9 cellular contexts compared by ENCODE assay signal in the genomic region with DNA sequence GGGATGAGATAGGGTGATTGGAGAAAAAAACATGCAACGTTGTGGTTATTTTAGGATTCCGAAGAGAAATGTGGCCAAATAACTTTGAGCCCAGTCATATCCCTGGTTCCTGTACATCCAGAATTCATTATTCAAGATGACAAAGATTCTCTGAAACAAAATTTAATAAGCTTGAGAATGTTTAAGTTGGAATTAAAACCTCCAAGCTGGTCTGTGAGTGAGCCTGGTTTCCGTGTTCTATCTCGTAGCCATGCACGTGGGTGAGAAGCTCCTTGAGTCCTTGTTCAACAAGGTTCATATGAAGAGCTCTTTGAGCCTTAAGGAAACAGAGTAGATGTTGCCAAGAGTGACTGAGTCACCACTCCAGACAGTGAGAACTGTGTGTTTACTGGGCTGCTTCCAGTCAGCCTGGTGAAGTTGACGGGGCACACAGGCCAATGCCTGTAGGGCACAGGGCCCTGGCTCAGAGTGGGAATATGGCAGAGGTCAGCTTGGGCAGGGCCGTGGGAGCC.
DNase-seq lines count a peak whose midpoint lies in the region; ATAC-seq and TF ChIP-seq lines count a peak whose summit lies in the region.
"Had no signal": no experiment of that assay in that cellular context is flagged by ENCODE, and none has a peak within 500 bp of the region (broad histone marks: within the 10 kb centered on the region; RNA-seq: fewer than 3 reads in every experiment).

No MANE protein-coding gene starts in this region.

- H3K9me3 ChIP-seq in RWPE2 (ENCODE audit: severe bottlenecking), result no peaks in the 10 kb centered on the region

- H3K4me1 ChIP-seq in RWPE2 (ENCODE audit: insufficient read depth, poor library complexity, severe bottlenecking) (peaks cover 17% of the 10 kb centered on the region), rectal smooth muscle tissue (ENCODE audit: control insufficient read depth, insufficient read depth, low read length) (peaks cover 25% of the 10 kb centered on the region)

- H3K36me3 ChIP-seq in RWPE2 (ENCODE audit: low read depth), result no peaks in the 10 kb centered on the region
- no peaks in the 10 kb centered on the region for H3K36me3 ChIP-seq in rectal smooth muscle tissue (ENCODE audit: control insufficient read depth, insufficient read depth, low read length)

- H3K27ac ChIP-seq in RWPE2 (ENCODE audit: poor library complexity, severe bottlenecking) (peak overlapping the region; percentile 71), rectal smooth muscle tissue (ENCODE audit: low read depth, low read length) (peak overlapping the region; percentile 65)
- H3K27ac ChIP-seq: SK-N-MC had no signal

- no peak overlapping the region for H3K9ac ChIP-seq in rectal smooth muscle tissue (ENCODE audit: low read length)

- H3K4me3 ChIP-seq in RWPE2 (ENCODE audit: severe bottlenecking) (no peak overlapping the region), rectal smooth muscle tissue (ENCODE audit: low read length) (no peak overlapping the region)
- H3K4me3 ChIP-seq: SK-N-MC had no signal

- DNase-seq in DMS53 treated with DMSO at 0.1 percent for 48 hours (lab: John Stamatoyannopoulos, UW; ENCODE audit: unreplicated experiment) (peak; percentile 94), RWPE2 (ENCODE audit: low spot score) (peak; percentile 73), fibroblast of peridontal ligament (ENCODE audit: extremely low read depth) (peak; percentile 97), NCI-H510A (lab: John Stamatoyannopoulos, UW) (no peak)
- DNase-seq in stimulated activated CD4-positive, alpha-beta T cell treated with anti-CD3 and anti-CD28 coated beads, Interleukin-1b, Interleukin-23, amount 100 ng/mL, for 48 hours, result no peak
- DNase-seq in activated naive CD4-positive, alpha-beta T cell treated with Interleukin-2 at 50 U/mL for 16 hours, result no peak

- H3K27me3 ChIP-seq in RWPE2 (ENCODE audit: insufficient read depth, poor library complexity, severe bottlenecking) (no peaks in the 10 kb centered on the region), rectal smooth muscle tissue (ENCODE audit: control insufficient read depth, insufficient read depth, low read length) (no peaks in the 10 kb centered on the region)

- peak; percentile 98 for ATAC-seq in RWPE2 (ENCODE audit: low read depth)
- no peak for ATAC-seq in HG03469 (IDR thresholded peaks at IDR 0.05; ENCODE audit: unreplicated experiment)

- no peak for TF ChIP-seq CTCF in RWPE2 (IDR thresholded peaks at IDR 0.05; ENCODE audit: poor library complexity, severe bottlenecking)

Comparison
In these comparisons a context has a peak if more than half of its experiments do, and no peak if none do; other contexts are left out.
1. DNase-seq: peak in DMS53 treated with DMSO at 0.1 percent for 48 hours (single experiment), RWPE2 (single experiment) and fibroblast of peridontal ligament (single experiment); none in NCI-H510A (single experiment), stimulated activated CD4-positive, alpha-beta T cell treated with anti-CD3 and anti-CD28 coated beads, Interleukin-1b, Interleukin-23, amount 100 ng/mL, for 48 hours (single experiment) and activated naive CD4-positive, alpha-beta T cell treated with Interleukin-2 at 50 U/mL for 16 hours (single experiment).